ENCODE assay signal across 1 cellular context in the genomic region with DNA sequence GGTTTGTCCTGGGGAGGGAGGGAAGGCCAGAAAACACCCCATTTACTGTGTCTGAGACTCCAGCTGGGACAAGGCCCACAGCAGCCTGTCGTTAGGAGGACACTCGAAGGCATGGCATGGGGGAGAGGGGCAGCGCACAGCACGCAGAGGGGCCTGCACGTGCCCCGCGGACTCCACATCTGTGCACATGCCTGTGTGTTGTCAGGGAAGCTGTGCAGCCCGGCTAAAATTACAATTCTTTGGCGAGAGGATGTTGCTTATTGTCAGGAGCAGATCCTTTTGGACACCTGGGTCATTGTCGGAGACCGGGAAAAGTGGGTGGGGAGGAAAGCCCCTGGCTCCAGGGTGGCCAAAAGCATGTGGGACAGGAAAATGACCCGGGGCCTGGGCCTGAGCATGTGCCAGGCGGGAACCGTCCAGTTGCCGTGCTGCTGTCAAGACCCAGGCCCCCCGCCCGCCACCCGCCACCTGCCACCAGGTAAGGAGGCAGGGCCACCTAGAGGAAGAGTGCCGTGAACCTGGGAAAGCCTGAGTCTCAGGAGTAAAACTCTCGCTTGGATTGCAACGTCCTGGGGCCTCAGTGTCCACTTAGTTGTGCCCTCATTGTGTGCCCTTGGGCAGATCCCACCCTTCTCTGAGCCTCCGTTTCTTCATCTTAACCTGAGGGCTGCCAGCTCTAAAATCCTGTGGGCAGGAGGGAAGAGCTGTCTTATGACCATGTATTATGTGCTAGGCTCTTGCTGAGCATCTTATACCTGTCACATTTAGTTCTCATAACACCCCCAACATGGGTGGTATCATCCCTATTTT.
TF ChIP-seq lines count a peak whose summit lies in the region.

No MANE protein-coding gene starts in this region.

TF ChIP-seq in IMR-90, 13 proteins besides CTCF, POLR2A, EP300 and RAD21:
- no peak for TF ChIP-seq CEBPB (IDR thresholded peaks at IDR 0.05; ENCODE audit: low read depth, low read length)
- TF ChIP-seq SMC3 (IDR thresholded peaks at IDR 0.05; ENCODE audit: low read depth, low read length): no peak
- no peak for TF ChIP-seq MXI1 (IDR thresholded peaks at IDR 0.05; ENCODE audit: borderline replicate concordance, low read depth, low read length)
- no peak for TF ChIP-seq MAFK (IDR thresholded peaks at IDR 0.05; ENCODE audit: low read depth, low read length)
- TF ChIP-seq RCOR1 (IDR thresholded peaks at IDR 0.05; ENCODE audit: insufficient replicate concordance, low read length): no peak
- no peak for TF ChIP-seq MAZ (IDR thresholded peaks at IDR 0.05; ENCODE audit: borderline replicate concordance, low read depth, low read length)
TF ChIP-seq in IMR-90: peak in this region for 0.
